ENCODE assay signal across 9 cellular contexts in genomic region chr17:49218941-49219913, GRCh38. TPM values are rescaled to one million over a fixed set of nuclear protein-coding genes. Genes with fewer than 3 reads are reported as not detected.
DNase-seq lines count a peak whose midpoint lies in the region; ATAC-seq and TF ChIP-seq lines count a peak whose summit lies in the region.
"Had no signal": no experiment of that assay in that cellular context is flagged by ENCODE, and none has a peak within 500 bp of the region (broad histone marks: within the 10 kb centered on the region; RNA-seq: fewer than 3 reads in every experiment).

No MANE protein-coding gene starts in this region.

- H3K9me3 Mint-ChIP-seq in CD4-positive, alpha-beta memory T cell, result peaks cover 0 to 2% (median 0%) of the 10 kb centered on the region in 8 donors
- no peaks in the 10 kb centered on the region for H3K9me3 Mint-ChIP-seq in activated naive CD4-positive, alpha-beta T cell treated with anti-CD3 and anti-CD28 coated beads, Interleukin-2, amount 10 ng/mL, durations not matched to agents 7 days and 5 days
- H3K9me3 Mint-ChIP-seq in memory B cell (no peaks in the 10 kb centered on the region), type B pancreatic cell (no peaks in the 10 kb centered on the region)

- TF ChIP-seq EP300 in esophagus muscularis mucosa (IDR thresholded peaks at IDR 0.05), result no peak

- H3K4me3 Mint-ChIP-seq in CD4-positive, alpha-beta memory T cell, result peak overlapping the region in 7 of 8 donors; percentile 62 to 86 (median 69)
- peak overlapping the region; percentile 31 for H3K4me3 Mint-ChIP-seq in activated naive CD4-positive, alpha-beta T cell treated with anti-CD3 and anti-CD28 coated beads, Interleukin-2, amount 10 ng/mL, durations not matched to agents 7 days and 5 days
- H3K4me3 Mint-ChIP-seq in memory B cell (peak overlapping the region; percentile 68), type B pancreatic cell (no peak overlapping the region)

- POLR2A ChIA-PET in CD4-positive, alpha-beta memory T cell (lab: Charles Lee; ENCODE audit: partially characterized antibody), result interaction anchor here (0.7 to 12.1 kb wide), 3 partner anchors 10 to 187 kb away, joined by 3 to 169 read pairs (median 23); no protein-coding TSS in a partner anchor

- H3K4me3 ChIP-seq in CD4-positive, alpha-beta memory T cell (ENCODE audit: low read length in 2 of 2), result no peak overlapping the region
- H3K4me3 ChIP-seq in esophagus muscularis mucosa, result peak overlapping the region in 1 of 4 donors; percentile 12

- WGBS in esophagus muscularis mucosa, result 40% methylated on average over 32 of the region's 37 CpGs

- peaks cover 43 to 76% (median 53%) of the 10 kb centered on the region in 4 donors for H3K4me1 Mint-ChIP-seq in CD4-positive, alpha-beta memory T cell
- H3K4me1 Mint-ChIP-seq in activated naive CD4-positive, alpha-beta T cell treated with anti-CD3 and anti-CD28 coated beads, Interleukin-2, amount 10 ng/mL, durations not matched to agents 7 days and 5 days, result peaks cover 81% of the 10 kb centered on the region
- H3K4me1 Mint-ChIP-seq in memory B cell (peaks cover 50% of the 10 kb centered on the region), type B pancreatic cell (ENCODE audit: unreplicated experiment) (peaks cover 8% of the 10 kb centered on the region)

- TF ChIP-seq POLR2A in esophagus muscularis mucosa (IDR thresholded peaks at IDR 0.05; ENCODE audit: low read depth), result no peak

- peaks cover 17 to 19% of the 10 kb centered on the region in 2 donors for H3K36me3 Mint-ChIP-seq in CD4-positive, alpha-beta memory T cell
- peaks cover 61% of the 10 kb centered on the region for H3K36me3 Mint-ChIP-seq in activated naive CD4-positive, alpha-beta T cell treated with anti-CD3 and anti-CD28 coated beads, Interleukin-2, amount 10 ng/mL, durations not matched to agents 7 days and 5 days
- peaks cover 17% of the 10 kb centered on the region for H3K36me3 Mint-ChIP-seq in memory B cell
- H3K36me3 Mint-ChIP-seq in type B pancreatic cell, result no peaks in the 10 kb centered on the region

- DNase-seq in CD4-positive, alpha-beta memory T cell, result peak in 3 of 5 donors; percentile 41 to 82 (median 45)
- peak; percentile 63 for DNase-seq in activated naive CD4-positive, alpha-beta T cell treated with anti-CD3 and anti-CD28 coated beads, Interleukin-2, amount 10 ng/mL, durations not matched to agents 7 days and 5 days
- peak; percentile 68 to 74 for DNase-seq in memory B cell (ENCODE audit: low spot score in 2 of 2)
- no peak for DNase-seq in esophagus muscularis mucosa (ENCODE audit: extremely low spot score)
- no peak for DNase-seq in type B pancreatic cell (ENCODE audit: extremely low spot score, unreplicated experiment)
- DNase-seq in NCI-H2171 (lab: John Stamatoyannopoulos, UW), result no peak
- DNase-seq in EL, result no peak

- H3K27ac ChIP-seq in CD4-positive, alpha-beta memory T cell (ENCODE audit: low read depth, low read length), result peak overlapping the region; percentile 34
- peak overlapping the region in 1 of 4 donors; percentile 14 for H3K27ac ChIP-seq in esophagus muscularis mucosa (replicated peaks in 1 of 4)

- no peaks in the 10 kb centered on the region for H3K27me3 ChIP-seq in CD4-positive, alpha-beta memory T cell (ENCODE audit: insufficient read depth, low read length)
- peaks cover 0 to 66% (median 12%) of the 10 kb centered on the region in 4 donors for H3K27me3 ChIP-seq in esophagus muscularis mucosa

- no peaks in the 10 kb centered on the region for H3K9me3 ChIP-seq in CD4-positive, alpha-beta memory T cell (ENCODE audit: control insufficient read depth in 1 of 2, low read length in 2 of 2)
- no peaks in the 10 kb centered on the region for H3K9me3 ChIP-seq in esophagus muscularis mucosa

- intact Hi-C loops in CD4-positive, alpha-beta memory T cell (cut with micrococcal nuclease), result loop anchor here (1.0 kb wide), 2 partner anchors 9 to 27 kb away; partner anchors contain the start of genes ABI3 and GNGT2
- intact Hi-C loops in esophagus muscularis mucosa (cut with DNase I), result no loop called here

- H3K27ac Mint-ChIP-seq in CD4-positive, alpha-beta memory T cell, result peak overlapping the region; percentile 78 to 99 (median 96)
- peak overlapping the region; percentile 96 for H3K27ac Mint-ChIP-seq in activated naive CD4-positive, alpha-beta T cell treated with anti-CD3 and anti-CD28 coated beads, Interleukin-2, amount 10 ng/mL, durations not matched to agents 7 days and 5 days
- H3K27ac Mint-ChIP-seq in memory B cell, result peak overlapping the region; percentile 93
- no peak overlapping the region for H3K27ac Mint-ChIP-seq in type B pancreatic cell

- TF ChIP-seq CTCF in esophagus muscularis mucosa (IDR thresholded peaks at IDR 0.05), result no peak
- TF ChIP-seq CTCF in type B pancreatic cell (conservative IDR thresholded peaks at IDR 0.05), result no peak

- CTCF ChIA-PET in CD4-positive, alpha-beta memory T cell (lab: Charles Lee; ENCODE audit: partially characterized antibody), result interaction anchor here (0.8 to 2.3 kb wide), 3 partner anchors 9 to 40 kb away, joined by 3 to 15 read pairs (median 10); no protein-coding TSS in a partner anchor
- CTCF ChIA-PET in activated naive CD4-positive, alpha-beta T cell treated with anti-CD3 and anti-CD28 coated beads, Interleukin-2, amount 10 ng/mL, durations not matched to agents 7 days and 5 days (lab: Charles Lee), result interaction anchor here (1.2 kb wide), 1 partner anchor 29 kb away, joined by 4 read pairs; no protein-coding TSS in a partner anchor

- peaks cover 79% of the 10 kb centered on the region for H3K4me1 ChIP-seq in CD4-positive, alpha-beta memory T cell (ENCODE audit: insufficient read depth, low read length)
- peaks cover 35 to 51% (median 44%) of the 10 kb centered on the region in 4 donors for H3K4me1 ChIP-seq in esophagus muscularis mucosa

- H3K36me3 ChIP-seq in CD4-positive, alpha-beta memory T cell (ENCODE audit: insufficient read depth, low read length), result no peaks in the 10 kb centered on the region
- peaks cover 0 to 35% (median 2%) of the 10 kb centered on the region in 4 donors for H3K36me3 ChIP-seq in esophagus muscularis mucosa

- H3K27me3 Mint-ChIP-seq in CD4-positive, alpha-beta memory T cell, result peaks cover 0 to 2% of the 10 kb centered on the region in 2 donors
- peaks cover 18% of the 10 kb centered on the region for H3K27me3 Mint-ChIP-seq in activated naive CD4-positive, alpha-beta T cell treated with anti-CD3 and anti-CD28 coated beads, Interleukin-2, amount 10 ng/mL, durations not matched to agents 7 days and 5 days
- H3K27me3 Mint-ChIP-seq in memory B cell (no peaks in the 10 kb centered on the region), type B pancreatic cell (peaks cover 47% of the 10 kb centered on the region)

- ATAC-seq in HG03342 (IDR thresholded peaks at IDR 0.05; ENCODE audit: unreplicated experiment) (peak; percentile 32), memory B cell (ENCODE audit: low read depth) (peak; percentile 83)

RNA-seq across cellular contexts. Expression of gene ABI3, which starts 8.7 kb away (rescaled TPM):
- total RNA-seq in CD4-positive, alpha-beta memory T cell, result 10 to 100 TPM in 1 of 2 experiments, 1 to 10 TPM in 1; 9.5 to 11.5 TPM
- 10 to 100 TPM; 14.3 to 24.5 TPM for polyA plus RNA-seq in CD4-positive, alpha-beta memory T cell
- total RNA-seq in esophagus muscularis mucosa (1 to 10 TPM; 3.3 to 8.9 (median 6.3) TPM), type B pancreatic cell (ENCODE audit: low replicate concordance) (0.31 TPM in 1 of 2 replicates, not detected in the other)

RNA-seq across cellular contexts. Expression of gene GNGT2, which starts 8.9 kb away (rescaled TPM):
- total RNA-seq in CD4-positive, alpha-beta memory T cell, result 1 to 10 TPM; 2.9 to 3.3 TPM
- 1 to 10 TPM; 6.9 to 8.2 TPM for polyA plus RNA-seq in CD4-positive, alpha-beta memory T cell
- total RNA-seq in esophagus muscularis mucosa, result 1 to 10 TPM in 2 of 4 donors, under 1 TPM in 1, not detected in 1; 0.97 to 2.2 (median 2.1) TPM
- total RNA-seq in type B pancreatic cell (ENCODE audit: low replicate concordance), result 0.34 TPM in 1 of 2 replicates, not detected in the other
- total RNA-seq: astrocyte had no signal

RNA-seq across cellular contexts. Expression of gene PHOSPHO1, which starts 11.4 kb away (rescaled TPM):
- not detected for total RNA-seq in CD4-positive, alpha-beta memory T cell
- polyA plus RNA-seq in CD4-positive, alpha-beta memory T cell, result under 1 TPM; 0.10 to 0.29 TPM
- total RNA-seq in esophagus muscularis mucosa, result 1 to 10 TPM in 3 of 4 donors, not detected in 1; 1.2 to 1.5 (median 1.4) TPM
- total RNA-seq in type B pancreatic cell (ENCODE audit: low replicate concordance), result 0.81 TPM in 1 of 2 replicates, not detected in the other

Comparison
In these comparisons a context has a peak if more than half of its experiments do, and no peak if none do; other contexts are left out.
1. DNase-seq: peak in CD4-positive, alpha-beta memory T cell (3 of 5), activated naive CD4-positive, alpha-beta T cell treated with anti-CD3 and anti-CD28 coated beads, Interleukin-2, amount 10 ng/mL, durations not matched to agents 7 days and 5 days (single experiment) and memory B cell (2 of 2); none in esophagus muscularis mucosa (single experiment), type B pancreatic cell (single experiment), NCI-H2171 (single experiment) and EL (single experiment).